Comparison of ENCODE assay signal across 23 cellular contexts in genomic region chr20:34615477-34615876, GRCh38. TPM values are rescaled to one million over a fixed set of nuclear protein-coding genes. Genes with fewer than 3 reads are reported as not detected.
DNase-seq lines count a peak whose midpoint lies in the region; ATAC-seq and TF ChIP-seq lines count a peak whose summit lies in the region.
"Had no signal": no experiment of that assay in that cellular context is flagged by ENCODE, and none has a peak within 500 bp of the region (broad histone marks: within the 10 kb centered on the region; RNA-seq: fewer than 3 reads in every experiment).

No MANE protein-coding gene starts in this region.

- no peak for ATAC-seq in GM21390 (IDR thresholded peaks at IDR 0.05; ENCODE audit: unreplicated experiment)

- H3K36me3 Mint-ChIP-seq in type B pancreatic cell: peaks cover 28% of the 10 kb centered on the region
- peaks cover 38% of the 10 kb centered on the region for H3K36me3 Mint-ChIP-seq in activated T-helper 2 cell treated with anti-CD3 and anti-CD28 coated beads, Interferon-gamma antibody, Interleukin-2, Interleukin-4, amounts not matched to agents 10 μg/mL and 5 μg/mL and 100 μg/mL, durations not matched to agents 14 hours and 24 hours and 36 hours (ENCODE audit: low read depth)

- H3K27me3 ChIP-seq in esophagus squamous epithelium: no peaks in the 10 kb centered on the region
- H3K27me3 ChIP-seq: BE2C, hepatocyte, Peyer's patch, SJSA1 had no signal

- intact Hi-C loops in esophagus squamous epithelium (cut with DNase I): no loop called here
- intact Hi-C loops in activated T-helper 2 cell treated with anti-CD3 and anti-CD28 coated beads, Interferon-gamma antibody, Interleukin-2, Interleukin-4, amounts not matched to agents 10 μg/mL and 5 μg/mL and 100 μg/mL, durations not matched to agents 14 hours and 24 hours and 36 hours (cut with micrococcal nuclease): no loop called here

- H3K27ac ChIP-seq in angular gyrus (ENCODE audit: low read depth, low read length): peak overlapping the region; percentile 82
- H3K27ac ChIP-seq in esophagus squamous epithelium: peak overlapping the region in 3 of 4 donors; percentile 30 to 59 (median 30)
- H3K27ac ChIP-seq: epithelial cell of prostate, hepatocyte, left ventricle myocardium inferior, Peyer's patch, SJSA1 had no signal

- peaks cover 0 to 46% (median 0%) of the 10 kb centered on the region in 3 donors for H3K36me3 ChIP-seq in esophagus squamous epithelium
- H3K36me3 ChIP-seq: BE2C had no signal

- no peak overlapping the region for H3K27ac Mint-ChIP-seq in type B pancreatic cell
- no peak overlapping the region for H3K27ac Mint-ChIP-seq in activated T-helper 2 cell treated with anti-CD3 and anti-CD28 coated beads, Interferon-gamma antibody, Interleukin-2, Interleukin-4, amounts not matched to agents 10 μg/mL and 5 μg/mL and 100 μg/mL, durations not matched to agents 14 hours and 24 hours and 36 hours
- H3K27ac Mint-ChIP-seq: activated T-cell treated with anti-CD3 and anti-CD28 coated beads, Interleukin-2, amount 50 U/mL, for 24 hours; immature natural killer cell had no signal

- H3K4me3 ChIP-seq in esophagus squamous epithelium: no peak overlapping the region
- H3K4me3 ChIP-seq: hepatocyte, left ventricle myocardium inferior, Peyer's patch, SJSA1 had no signal

- DNase-seq in EH (ENCODE audit: low read depth) (peak; percentile 6), esophagus squamous epithelium (lab: John Stamatoyannopoulos, UW) (no peak), midbrain (lab: John Stamatoyannopoulos, UW) (peak; percentile 33), type B pancreatic cell (ENCODE audit: extremely low spot score, unreplicated experiment) (no peak), DMS153 treated with DMSO at 0.1 percent for 48 hours (lab: John Stamatoyannopoulos, UW; ENCODE audit: unreplicated experiment) (no peak)
- DNase-seq in activated T-helper 2 cell treated with anti-CD3 and anti-CD28 coated beads, Interferon-gamma antibody, Interleukin-2, Interleukin-4, amounts not matched to agents 10 μg/mL and 5 μg/mL and 100 μg/mL, durations not matched to agents 14 hours and 24 hours and 36 hours (ENCODE audit: low spot score): no peak
- DNase-seq: activated CD4-positive, alpha-beta T cell treated with anti-CD3 and anti-CD28 coated beads for 48 hours; activated naive CD4-positive, alpha-beta T cell; activated T-cell treated with anti-CD3 and anti-CD28 coated beads, Interleukin-2, amount 50 U/mL, for 24 hours; BE2C; DMS153; GDM1; immature natural killer cell; Karpas-422; left ventricle myocardium inferior; NCI-H2171; NCI-H524; Peyer's patch had no signal

- no peaks in the 10 kb centered on the region for H3K9me3 ChIP-seq in esophagus squamous epithelium
- H3K9me3 ChIP-seq: left ventricle myocardium inferior, Peyer's patch, SJSA1 had no signal

- no peaks in the 10 kb centered on the region for H3K27me3 Mint-ChIP-seq in type B pancreatic cell
- no peaks in the 10 kb centered on the region for H3K27me3 Mint-ChIP-seq in activated T-helper 2 cell treated with anti-CD3 and anti-CD28 coated beads, Interferon-gamma antibody, Interleukin-2, Interleukin-4, amounts not matched to agents 10 μg/mL and 5 μg/mL and 100 μg/mL, durations not matched to agents 14 hours and 24 hours and 36 hours (ENCODE audit: low read depth)
- H3K27me3 Mint-ChIP-seq: activated T-cell treated with anti-CD3 and anti-CD28 coated beads, Interleukin-2, amount 50 U/mL, for 24 hours had no signal

- H3K4me1 ChIP-seq in esophagus squamous epithelium: peaks cover 0 to 13% (median 0%) of the 10 kb centered on the region in 3 donors
- H3K4me1 ChIP-seq: BE2C, Peyer's patch, SJSA1 had no signal

- no peak for TF ChIP-seq POLR2A in esophagus squamous epithelium (IDR thresholded peaks at IDR 0.05)

- H3K4me1 Mint-ChIP-seq in type B pancreatic cell (ENCODE audit: unreplicated experiment): no peaks in the 10 kb centered on the region
- peaks cover 12% of the 10 kb centered on the region for H3K4me1 Mint-ChIP-seq in activated T-helper 2 cell treated with anti-CD3 and anti-CD28 coated beads, Interferon-gamma antibody, Interleukin-2, Interleukin-4, amounts not matched to agents 10 μg/mL and 5 μg/mL and 100 μg/mL, durations not matched to agents 14 hours and 24 hours and 36 hours (ENCODE audit: low read depth)

- WGBS in esophagus squamous epithelium, 2 donors: 50 to 75% methylated on average over 5 of the region's 5 CpGs

- no peak for TF ChIP-seq CTCF in esophagus squamous epithelium (IDR thresholded peaks at IDR 0.05)
- no peak for TF ChIP-seq CTCF in type B pancreatic cell (conservative IDR thresholded peaks at IDR 0.05)

- no peak overlapping the region for H3K4me3 Mint-ChIP-seq in type B pancreatic cell
- no peak overlapping the region for H3K4me3 Mint-ChIP-seq in activated T-helper 2 cell treated with anti-CD3 and anti-CD28 coated beads, Interferon-gamma antibody, Interleukin-2, Interleukin-4, amounts not matched to agents 10 μg/mL and 5 μg/mL and 100 μg/mL, durations not matched to agents 14 hours and 24 hours and 36 hours (ENCODE audit: low read depth)
- H3K4me3 Mint-ChIP-seq: activated T-cell treated with anti-CD3 and anti-CD28 coated beads, Interleukin-2, amount 50 U/mL, for 24 hours; immature natural killer cell had no signal

- no peaks in the 10 kb centered on the region for H3K9me3 Mint-ChIP-seq in type B pancreatic cell
- no peaks in the 10 kb centered on the region for H3K9me3 Mint-ChIP-seq in activated T-helper 2 cell treated with anti-CD3 and anti-CD28 coated beads, Interferon-gamma antibody, Interleukin-2, Interleukin-4, amounts not matched to agents 10 μg/mL and 5 μg/mL and 100 μg/mL, durations not matched to agents 14 hours and 24 hours and 36 hours
- H3K9me3 Mint-ChIP-seq: immature natural killer cell had no signal

RNA-seq across cellular contexts. Expression of gene MAP1LC3A, which starts 57.0 kb away (rescaled TPM):
- total RNA-seq in esophagus squamous epithelium (10 to 100 TPM in 3 of 4 donors, 1 to 10 TPM in 1; 7.5 to 24.6 (median 19.4) TPM), type B pancreatic cell (ENCODE audit: low replicate concordance) (83.9 and 85.2 TPM in 2 replicates)
- total RNA-seq in activated T-helper 2 cell treated with anti-CD3 and anti-CD28 coated beads, Interferon-gamma antibody, Interleukin-2, Interleukin-4, amounts not matched to agents 10 μg/mL and 5 μg/mL and 100 μg/mL, durations not matched to agents 14 hours and 24 hours and 36 hours: 2.4 and 3.3 TPM in 2 replicates

Comparison
In these comparisons a context has a peak if more than half of its experiments do, and no peak if none do; other contexts are left out.
1. DNase-seq: peak in EH (single experiment) and midbrain (single experiment); none in esophagus squamous epithelium (single experiment), type B pancreatic cell (single experiment), activated T-helper 2 cell treated with anti-CD3 and anti-CD28 coated beads, Interferon-gamma antibody, Interleukin-2, Interleukin-4, amounts not matched to agents 10 μg/mL and 5 μg/mL and 100 μg/mL, durations not matched to agents 14 hours and 24 hours and 36 hours (single experiment) and DMS153 treated with DMSO at 0.1 percent for 48 hours (single experiment).